In genomic region chr13:33723772-33724435, GRCh38 we compare ENCODE assay signal across 8 cellular contexts.
DNase-seq lines count a peak whose midpoint lies in the region; ATAC-seq and TF ChIP-seq lines count a peak whose summit lies in the region.

No MANE protein-coding gene starts in this region.

- DNase-seq in NCI-H1092 treated with DMSO at 0.1 percent for 48 hours (lab: John Stamatoyannopoulos, UW) (peak; percentile 84), SKM-1 treated with dmso at 0.1 percent for 144 hours (lab: John Stamatoyannopoulos, UW; ENCODE audit: unreplicated experiment) (peak; percentile 73), head of caudate nucleus (peak; percentile 44 to 95 (median 82)), pons (ENCODE audit: low spot score) (peak; percentile 97), vagina (ENCODE audit: extremely low spot score in 2 of 2) (no peak)
- DNase-seq in activated naive CD4-positive, alpha-beta T cell treated with anti-CD3 and anti-CD28 coated beads, Interleukin-2, amount 50 U/mL, for 72 hours (ENCODE audit: low spot score in 2 of 2), result peak; percentile 57 to 58

- H3K27ac ChIP-seq in vagina, result peak overlapping the region; percentile 72

- peaks cover 3 to 4% of the 10 kb centered on the region in 2 donors for H3K9me3 Mint-ChIP-seq in activated naive CD4-positive, alpha-beta T cell treated with anti-CD3 and anti-CD28 coated beads, Interleukin-2, amount 50 U/mL, for 72 hours

- intact Hi-C loops in head of caudate nucleus (cut with DNase I) (loop anchor here (5.0 to 10.0 kb wide), 3 partner anchors 119 to 489 kb away; no protein-coding TSS in a partner anchor), vagina (cut with DNase I) (loop anchor here (5.0 to 10.0 kb wide), 3 partner anchors 79 to 1137 kb away; partner anchors contain the start of gene PDS5B)

- peak; percentile 66 for ATAC-seq in HG02610 (IDR thresholded peaks at IDR 0.05; ENCODE audit: unreplicated experiment)
- ATAC-seq in activated naive CD4-positive, alpha-beta T cell treated with anti-CD3 and anti-CD28 coated beads, Interleukin-2, amount 50 U/mL, for 72 hours, result peak; percentile 92 to 95

- H3K4me3 ChIP-seq in vagina, result no peak overlapping the region

- TF ChIP-seq POLR2A in vagina (IDR thresholded peaks at IDR 0.05), result no peak

- H3K36me3 Mint-ChIP-seq in activated naive CD4-positive, alpha-beta T cell treated with anti-CD3 and anti-CD28 coated beads, Interleukin-2, amount 50 U/mL, for 72 hours, result peaks cover 6 to 17% of the 10 kb centered on the region in 2 donors

- peaks cover 19% of the 10 kb centered on the region for H3K4me1 ChIP-seq in vagina

- peak overlapping the region; percentile 20 to 92 for H3K27ac Mint-ChIP-seq in activated naive CD4-positive, alpha-beta T cell treated with anti-CD3 and anti-CD28 coated beads, Interleukin-2, amount 50 U/mL, for 72 hours

- peak; percentile 59 for TF ChIP-seq CTCF in GM12874 (IDR thresholded peaks at IDR 0.05; ENCODE audit: insufficient read depth, low read depth, low read length)
- TF ChIP-seq CTCF in vagina (IDR thresholded peaks at IDR 0.05), result peak; percentile 41 to 80 (median 53)

- no peaks in the 10 kb centered on the region for H3K9me3 ChIP-seq in vagina

- no peaks in the 10 kb centered on the region for H3K36me3 ChIP-seq in vagina

- no peaks in the 10 kb centered on the region for H3K27me3 ChIP-seq in vagina

Comparison
In these comparisons a context has a peak if more than half of its experiments do, and no peak if none do; other contexts are left out.
1. DNase-seq: peak in NCI-H1092 treated with DMSO at 0.1 percent for 48 hours (single experiment), SKM-1 treated with dmso at 0.1 percent for 144 hours (single experiment), activated naive CD4-positive, alpha-beta T cell treated with anti-CD3 and anti-CD28 coated beads, Interleukin-2, amount 50 U/mL, for 72 hours (2 of 2), head of caudate nucleus (42 of 42) and pons (single experiment); none in vagina (0 of 2).